8 cellular contexts compared by ENCODE assay signal in genomic region chr15:39786444-39787056, GRCh38. TPM values are rescaled to one million over a fixed set of nuclear protein-coding genes. Genes with fewer than 3 reads are reported as not detected.
DNase-seq lines count a peak whose midpoint lies in the region; ATAC-seq, FAIRE-seq and TF ChIP-seq lines count a peak whose summit lies in the region.

No MANE protein-coding gene starts in this region.

- no peak overlapping the region for H3K27ac ChIP-seq in mammary epithelial cell (ENCODE audit: insufficient read depth, low read depth, low read length)
- no peak overlapping the region for H3K27ac ChIP-seq in lung (ENCODE audit: low read depth in 1 of 2, low read length in 1 of 2)

- peaks cover 3% of the 10 kb centered on the region for H3K36me3 Mint-ChIP-seq in activated naive CD4-positive, alpha-beta T cell treated with anti-CD3 and anti-CD28 coated beads for 36 hours (ENCODE audit: low read depth)

- intact Hi-C loops in mammary epithelial cell (cut with micrococcal nuclease), result loop anchor here (1.0 to 10.0 kb wide), 8 partner anchors 89 to 488 kb away; partner anchors contain the start of genes BMF, BUB1B, EIF2AK4 and SRP14
- intact Hi-C loops in activated naive CD4-positive, alpha-beta T cell treated with anti-CD3 and anti-CD28 coated beads for 36 hours (cut with micrococcal nuclease), result loop anchor here (1.0 to 10.0 kb wide), 6 partner anchors 89 to 1722 kb away; partner anchors contain the start of gene RASGRP1

- no peak for FAIRE-seq in D721Med (lab: Jason Lieb, UNC)

- H3K4me3 Mint-ChIP-seq in activated naive CD4-positive, alpha-beta T cell treated with anti-CD3 and anti-CD28 coated beads for 36 hours, result no peak overlapping the region

- H3K36me3 ChIP-seq in mammary epithelial cell (ENCODE audit: insufficient read depth, low read length) (no peaks in the 10 kb centered on the region), lung (ENCODE audit: control insufficient read depth in 2 of 2, insufficient read depth in 2 of 2, low read length in 2 of 2) (no peaks in the 10 kb centered on the region)

- H3K9ac ChIP-seq in mammary epithelial cell (ENCODE audit: insufficient read depth, low read length), result no peak overlapping the region

- dilution Hi-C loops in mammary epithelial cell (cut with HindIII; ENCODE audit: low sequenced_read_pairs), result loop anchor here (5.0 to 25.0 kb wide), 3 partner anchors 64 to 401 kb away; no protein-coding TSS in a partner anchor

- peaks cover 22% of the 10 kb centered on the region for H3K79me2 ChIP-seq in mammary epithelial cell (ENCODE audit: insufficient read depth, low read length)

- TF ChIP-seq CTCF in D721Med (IDR thresholded peaks at IDR 0.05; ENCODE audit: insufficient read depth, missing control alignments) (peak; percentile 57), mammary epithelial cell (conservative IDR thresholded peaks at IDR 0.05 in 1 of 2, IDR thresholded peaks at IDR 0.05 in 1 of 2; ENCODE audit: extremely low read depth in 1 of 2, insufficient read depth in 1 of 2, low read depth in 1 of 2, low read length in 2 of 2) (peak; percentile 45 to 55), lung (IDR thresholded peaks at IDR 0.05; ENCODE audit: control extremely low read depth, extremely low read depth) (peak; percentile 37)

- no peaks in the 10 kb centered on the region for H3K27me3 ChIP-seq in mammary epithelial cell (ENCODE audit: insufficient read depth, low read length)
- no peaks in the 10 kb centered on the region for H3K27me3 ChIP-seq in lung (ENCODE audit: control insufficient read depth, insufficient read depth)

- CTCF ChIA-PET in mammary epithelial cell (lab: Charles Lee; ENCODE audit: low non-redundant PET), result interaction anchor here (0.8 kb wide), 1 partner anchor 74 kb away, joined by 9 read pairs; no protein-coding TSS in a partner anchor
- CTCF ChIA-PET in activated naive CD4-positive, alpha-beta T cell treated with anti-CD3 and anti-CD28 coated beads for 36 hours (lab: Charles Lee), result interaction anchor here (0.6 to 2.8 kb wide), 6 partner anchors 36 to 487 kb away, joined by 3 to 17 read pairs (median 4); no protein-coding TSS in a partner anchor

- DNase-seq in D721Med (ENCODE audit: insufficient read length, low spot score), result no peak
- peak; percentile 37 for DNase-seq in HS-5 (ENCODE audit: low read depth)
- peak; percentile 25 for DNase-seq in NCI-H748 treated with DMSO at 0.1 percent for 48 hours (lab: John Stamatoyannopoulos, UW)
- peak; percentile 42 for DNase-seq in mammary epithelial cell
- no peak for DNase-seq in lung (ENCODE audit: low spot score)
- no peak for DNase-seq in occipital lobe (lab: John Stamatoyannopoulos, UW)
- no peak for DNase-seq in activated naive CD4-positive, alpha-beta T cell treated with anti-CD3 and anti-CD28 coated beads for 36 hours

- no peak overlapping the region for H3K4me3 ChIP-seq in mammary epithelial cell (replicated peaks in 1 of 3; ENCODE audit: insufficient read depth in 1 of 3, low read depth in 2 of 3, low read length in 3 of 3)
- no peak overlapping the region for H3K4me3 ChIP-seq in lung

- no peak overlapping the region for H3K4me2 ChIP-seq in mammary epithelial cell (ENCODE audit: insufficient read depth, low read depth, low read length)

- H2AFZ ChIP-seq in mammary epithelial cell (ENCODE audit: low read depth, low read length), result no peak overlapping the region

- H3K27ac Mint-ChIP-seq in activated naive CD4-positive, alpha-beta T cell treated with anti-CD3 and anti-CD28 coated beads for 36 hours, result no peak overlapping the region

- ATAC-seq in lung (ENCODE audit: insufficient read depth, low FRiP score) (no peak), GM19452 (IDR thresholded peaks at IDR 0.05; ENCODE audit: unreplicated experiment) (no peak)

- peaks cover 48% of the 10 kb centered on the region for H3K4me1 Mint-ChIP-seq in activated naive CD4-positive, alpha-beta T cell treated with anti-CD3 and anti-CD28 coated beads for 36 hours (ENCODE audit: low read depth)

- in situ Hi-C loops in mammary epithelial cell (cut with MboI; ENCODE audit: low sequenced_read_pairs in 2 of 2), result loop anchor here (5.0 to 25.0 kb wide), 2 partner anchors 86 to 176 kb away; no protein-coding TSS in a partner anchor

- no peaks in the 10 kb centered on the region for H3K27me3 Mint-ChIP-seq in activated naive CD4-positive, alpha-beta T cell treated with anti-CD3 and anti-CD28 coated beads for 36 hours (ENCODE audit: low read depth)

- WGBS in mammary epithelial cell (ENCODE audit: low coverage, missing lambda C conversion rate), result 0% methylated on average over 5 of the region's 5 CpGs
- WGBS in lung, 2 donors, result 9% methylated on average over 5 of the region's 5 CpGs

- no TSS peak for BruUV-seq in mammary epithelial cell (replicated peaks; lab: Mats Ljungman, UMichigan)

- H3K9me3 ChIP-seq in mammary epithelial cell (replicated peaks; ENCODE audit: insufficient read depth, low read length) (no peaks in the 10 kb centered on the region), lung (ENCODE audit: control insufficient read depth in 2 of 2, insufficient read depth in 1 of 2, low read length in 1 of 2) (no peaks in the 10 kb centered on the region)

- H4K20me1 ChIP-seq in mammary epithelial cell (ENCODE audit: insufficient read depth, low read length), result no peaks in the 10 kb centered on the region

- H3K4me1 ChIP-seq in mammary epithelial cell (ENCODE audit: insufficient read depth, low read length), result peaks cover 21% of the 10 kb centered on the region
- H3K4me1 ChIP-seq in lung (ENCODE audit: control insufficient read depth in 2 of 2, insufficient read depth in 2 of 2, low read length in 2 of 2), result no peaks in the 10 kb centered on the region

- H3K9me3 Mint-ChIP-seq in activated naive CD4-positive, alpha-beta T cell treated with anti-CD3 and anti-CD28 coated beads for 36 hours, result no peaks in the 10 kb centered on the region

RNA-seq across cellular contexts. Expression of gene FSIP1, which starts 3.9 kb away (rescaled TPM):
- total RNA-seq in mammary epithelial cell (1 to 10 TPM; 3.6 to 3.8 TPM), lung (1 to 10 TPM; 1.4 to 2.2 TPM), occipital lobe (14.7 TPM)
- polyA plus RNA-seq in mammary epithelial cell (1.2 TPM), lung (under 1 TPM; 0.35 to 0.52 TPM)
- not detected for polyA minus RNA-seq in mammary epithelial cell
- under 1 TPM; 0.21 to 0.27 TPM for total RNA-seq in activated naive CD4-positive, alpha-beta T cell treated with anti-CD3 and anti-CD28 coated beads for 36 hours

Comparison
In these comparisons a context has a peak if more than half of its experiments do, and no peak if none do; other contexts are left out.
1. DNase-seq: peak in HS-5 (single experiment), NCI-H748 treated with DMSO at 0.1 percent for 48 hours (single experiment) and mammary epithelial cell (single experiment); none in D721Med (single experiment), lung (single experiment), occipital lobe (single experiment) and activated naive CD4-positive, alpha-beta T cell treated with anti-CD3 and anti-CD28 coated beads for 36 hours (single experiment).
2. Peak in every context shown above with its lines, with median percentiles within 50 percentile points of each other: CTCF ChIP-seq.